ENCODE assay signal across 13 cellular contexts in genomic region chr4:16136771-16137170, GRCh38. TPM values are rescaled to one million over a fixed set of nuclear protein-coding genes. Genes with fewer than 3 reads are reported as not detected.
"Had no signal": no experiment of that assay in that cellular context is flagged by ENCODE, and none has a peak within 500 bp of the region (broad histone marks: within the 10 kb centered on the region; RNA-seq: fewer than 3 reads in every experiment).

No MANE protein-coding gene starts in this region.

- ATAC-seq: activated CD4-positive, alpha-beta T cell treated with anti-CD3 and anti-CD28 coated beads for 36 hours; heart right ventricle had no signal

- DNase-seq: activated B cell treated with CpG ODN at 0.5 μM for 24 hours; activated CD4-positive, alpha-beta T cell treated with anti-CD3 and anti-CD28 coated beads for 36 hours; activated gamma-delta T cell treated with Interleukin-2 at 50 U/mL for 16 hours; activated naive CD4-positive, alpha-beta T cell treated with anti-CD3 and anti-CD28 coated beads, Interleukin-2, amount 50 U/mL, for 16 hours; activated T-cell treated with anti-CD3 and anti-CD28 coated beads, Interleukin-2, amount 50 U/mL, for 1 hour; amniotic stem cell; brain microvascular endothelial cell; cortex of kidney; foreskin melanocyte; heart right ventricle; stimulated activated naive CD4-positive, alpha-beta T cell had no signal

RNA-seq across cellular contexts. Expression of gene PROM1, which starts 52.9 kb away (rescaled TPM):
- total RNA-seq: activated B cell treated with CpG ODN at 0.5 μM for 24 hours, pulmonary artery endothelial cell, tibial nerve had no signal
